Comparison of ENCODE assay signal across 1 cellular context in genomic region chr2:128379021-128380005, GRCh38.
TF ChIP-seq lines count a peak whose summit lies in the region.

No MANE protein-coding gene starts in this region.

TF ChIP-seq in HepG2, 621 proteins besides CTCF, POLR2A, EP300 and RAD21 (continued from another document and continues in another):
- TF ChIP-seq PRMT3 (CRISPR knock-in tag; IDR thresholded peaks at IDR 0.05; ENCODE audit: borderline replicate concordance, low read depth), result no peak; the same call in 1 of the 2 replicates
- no peak for TF ChIP-seq ZNF567 (CRISPR knock-in tag; IDR thresholded peaks at IDR 0.05; ENCODE audit: borderline replicate concordance)
- no peak for TF ChIP-seq ZNF224 (CRISPR knock-in tag; IDR thresholded peaks at IDR 0.05)
- no peak for TF ChIP-seq XBP1 (CRISPR knock-in tag; IDR thresholded peaks at IDR 0.05)
- no peak for TF ChIP-seq ZNF329 (CRISPR knock-in tag; IDR thresholded peaks at IDR 0.05; ENCODE audit: low read depth)
- TF ChIP-seq CSRNP1 (CRISPR knock-in tag; IDR thresholded peaks at IDR 0.05), result no peak
- TF ChIP-seq AKAP8 (CRISPR knock-in tag; IDR thresholded peaks at IDR 0.05), result peak; percentile 75; the same call in 1 of the 2 replicates
- no peak for TF ChIP-seq MTERF4 (CRISPR knock-in tag; IDR thresholded peaks at IDR 0.05)
- TF ChIP-seq ZNF589 (CRISPR knock-in tag; conservative IDR thresholded peaks at IDR 0.05), result no peak
- TF ChIP-seq YY1 (IDR thresholded peaks at IDR 0.05; ENCODE audit: insufficient read depth, insufficient replicate concordance, low read depth, low read length), result no peak
- TF ChIP-seq MED8 (CRISPR knock-in tag; IDR thresholded peaks at IDR 0.05; ENCODE audit: insufficient replicate concordance), result no peak
- TF ChIP-seq ZBTB2 (CRISPR knock-in tag; IDR thresholded peaks at IDR 0.05; ENCODE audit: low read depth), result no peak
- TF ChIP-seq, protein P1, sequence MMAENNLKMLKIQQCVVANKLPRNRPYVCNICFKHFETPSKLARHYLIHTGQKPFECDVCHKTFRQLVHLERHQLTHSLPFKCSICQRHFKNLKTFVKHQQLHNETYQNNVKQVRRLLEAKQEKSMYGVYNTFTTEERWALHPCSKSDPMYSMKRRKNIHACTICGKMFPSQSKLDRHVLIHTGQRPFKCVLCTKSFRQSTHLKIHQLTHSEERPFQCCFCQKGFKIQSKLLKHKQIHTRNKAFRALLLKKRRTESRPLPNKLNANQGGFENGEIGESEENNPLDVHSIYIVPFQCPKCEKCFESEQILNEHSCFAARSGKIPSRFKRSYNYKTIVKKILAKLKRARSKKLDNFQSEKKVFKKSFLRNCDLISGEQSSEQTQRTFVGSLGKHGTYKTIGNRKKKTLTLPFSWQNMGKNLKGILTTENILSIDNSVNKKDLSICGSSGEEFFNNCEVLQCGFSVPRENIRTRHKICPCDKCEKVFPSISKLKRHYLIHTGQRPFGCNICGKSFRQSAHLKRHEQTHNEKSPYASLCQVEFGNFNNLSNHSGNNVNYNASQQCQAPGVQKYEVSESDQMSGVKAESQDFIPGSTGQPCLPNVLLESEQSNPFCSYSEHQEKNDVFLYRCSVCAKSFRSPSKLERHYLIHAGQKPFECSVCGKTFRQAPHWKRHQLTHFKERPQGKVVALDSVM (CRISPR knock-in tag; IDR thresholded peaks at IDR 0.05), result no peak
- TF ChIP-seq CCDC6 (CRISPR knock-in tag; IDR thresholded peaks at IDR 0.05), result no peak; the same call in 1 of the 2 replicates
- no peak for TF ChIP-seq ZBTB7A (CRISPR knock-in tag; IDR thresholded peaks at IDR 0.05)
- TF ChIP-seq DR1 (CRISPR knock-in tag; IDR thresholded peaks at IDR 0.05), result no peak
- TF ChIP-seq NCOA2 (CRISPR knock-in tag; IDR thresholded peaks at IDR 0.05), result peak; percentile 77
- TF ChIP-seq, protein P2, sequence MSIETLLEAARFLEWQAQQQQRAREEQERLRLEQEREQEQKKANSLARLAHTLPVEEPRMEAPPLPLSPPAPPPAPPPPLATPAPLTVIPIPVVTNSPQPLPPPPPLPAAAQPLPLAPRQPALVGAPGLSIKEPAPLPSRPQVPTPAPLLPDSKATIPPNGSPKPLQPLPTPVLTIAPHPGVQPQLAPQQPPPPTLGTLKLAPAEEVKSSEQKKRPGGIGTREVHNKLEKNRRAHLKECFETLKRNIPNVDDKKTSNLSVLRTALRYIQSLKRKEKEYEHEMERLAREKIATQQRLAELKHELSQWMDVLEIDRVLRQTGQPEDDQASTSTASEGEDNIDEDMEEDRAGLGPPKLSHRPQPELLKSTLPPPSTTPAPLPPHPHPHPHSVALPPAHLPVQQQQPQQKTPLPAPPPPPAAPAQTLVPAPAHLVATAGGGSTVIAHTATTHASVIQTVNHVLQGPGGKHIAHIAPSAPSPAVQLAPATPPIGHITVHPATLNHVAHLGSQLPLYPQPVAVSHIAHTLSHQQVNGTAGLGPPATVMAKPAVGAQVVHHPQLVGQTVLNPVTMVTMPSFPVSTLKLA (IDR thresholded peaks at IDR 0.05), result no peak
- peak; percentile 99 for TF ChIP-seq SP5 (CRISPR knock-in tag; IDR thresholded peaks at IDR 0.05; ENCODE audit: borderline replicate concordance, low read depth)
- TF ChIP-seq ZNF354B (CRISPR knock-in tag; IDR thresholded peaks at IDR 0.05), result no peak
- TF ChIP-seq, protein P3, sequence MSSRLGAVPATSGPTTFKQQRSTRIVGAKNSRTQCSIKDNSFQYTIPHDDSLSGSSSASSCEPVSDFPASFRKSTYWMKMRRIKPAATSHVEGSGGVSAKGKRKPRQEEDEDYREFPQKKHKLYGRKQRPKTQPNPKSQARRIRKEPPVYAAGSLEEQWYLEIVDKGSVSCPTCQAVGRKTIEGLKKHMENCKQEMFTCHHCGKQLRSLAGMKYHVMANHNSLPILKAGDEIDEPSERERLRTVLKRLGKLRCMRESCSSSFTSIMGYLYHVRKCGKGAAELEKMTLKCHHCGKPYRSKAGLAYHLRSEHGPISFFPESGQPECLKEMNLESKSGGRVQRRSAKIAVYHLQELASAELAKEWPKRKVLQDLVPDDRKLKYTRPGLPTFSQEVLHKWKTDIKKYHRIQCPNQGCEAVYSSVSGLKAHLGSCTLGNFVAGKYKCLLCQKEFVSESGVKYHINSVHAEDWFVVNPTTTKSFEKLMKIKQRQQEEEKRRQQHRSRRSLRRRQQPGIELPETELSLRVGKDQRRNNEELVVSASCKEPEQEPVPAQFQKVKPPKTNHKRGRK (CRISPR knock-in tag; IDR thresholded peaks at IDR 0.05), result no peak
- no peak for TF ChIP-seq SP140L (CRISPR knock-in tag; IDR thresholded peaks at IDR 0.05; ENCODE audit: borderline replicate concordance)
- no peak for TF ChIP-seq ESRRA (CRISPR knock-in tag; IDR thresholded peaks at IDR 0.05; ENCODE audit: low read depth)
- no peak for TF ChIP-seq PRDM15 (CRISPR knock-in tag; IDR thresholded peaks at IDR 0.05)
- TF ChIP-seq, protein P4, sequence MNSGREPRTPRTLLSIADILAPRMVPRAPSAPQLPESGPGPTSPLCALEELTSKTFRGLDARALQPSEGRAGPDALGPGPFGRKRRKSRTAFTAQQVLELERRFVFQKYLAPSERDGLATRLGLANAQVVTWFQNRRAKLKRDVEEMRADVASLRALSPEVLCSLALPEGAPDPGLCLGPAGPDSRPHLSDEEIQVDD (CRISPR knock-in tag; IDR thresholded peaks at IDR 0.05; ENCODE audit: borderline replicate concordance), result no peak
- TF ChIP-seq, protein P5, sequence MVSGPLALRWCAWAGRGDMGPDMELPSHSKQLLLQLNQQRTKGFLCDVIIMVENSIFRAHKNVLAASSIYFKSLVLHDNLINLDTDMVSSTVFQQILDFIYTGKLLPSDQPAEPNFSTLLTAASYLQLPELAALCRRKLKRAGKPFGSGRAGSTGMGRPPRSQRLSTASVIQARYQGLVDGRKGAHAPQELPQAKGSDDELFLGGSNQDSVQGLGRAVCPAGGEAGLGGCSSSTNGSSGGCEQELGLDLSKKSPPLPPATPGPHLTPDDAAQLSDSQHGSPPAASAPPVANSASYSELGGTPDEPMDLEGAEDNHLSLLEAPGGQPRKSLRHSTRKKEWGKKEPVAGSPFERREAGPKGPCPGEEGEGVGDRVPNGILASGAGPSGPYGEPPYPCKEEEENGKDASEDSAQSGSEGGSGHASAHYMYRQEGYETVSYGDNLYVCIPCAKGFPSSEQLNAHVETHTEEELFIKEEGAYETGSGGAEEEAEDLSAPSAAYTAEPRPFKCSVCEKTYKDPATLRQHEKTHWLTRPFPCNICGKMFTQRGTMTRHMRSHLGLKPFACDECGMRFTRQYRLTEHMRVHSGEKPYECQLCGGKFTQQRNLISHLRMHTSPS (CRISPR knock-in tag; IDR thresholded peaks at IDR 0.05; ENCODE audit: low read depth), result no peak
- TF ChIP-seq, protein P6, sequence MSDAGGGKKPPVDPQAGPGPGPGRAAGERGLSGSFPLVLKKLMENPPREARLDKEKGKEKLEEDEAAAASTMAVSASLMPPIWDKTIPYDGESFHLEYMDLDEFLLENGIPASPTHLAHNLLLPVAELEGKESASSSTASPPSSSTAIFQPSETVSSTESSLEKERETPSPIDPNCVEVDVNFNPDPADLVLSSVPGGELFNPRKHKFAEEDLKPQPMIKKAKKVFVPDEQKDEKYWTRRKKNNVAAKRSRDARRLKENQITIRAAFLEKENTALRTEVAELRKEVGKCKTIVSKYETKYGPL (CRISPR knock-in tag; IDR thresholded peaks at IDR 0.05), result no peak
- TF ChIP-seq SOX13 (IDR thresholded peaks at IDR 0.05), result peak; percentile 99
- TF ChIP-seq SOX13 (CRISPR knock-in tag; conservative IDR thresholded peaks at IDR 0.05 in 1 of 2, IDR thresholded peaks at IDR 0.05 in 1 of 2), result peak in 1 of 2 experiments; percentile 100; a peak in 2 of 4 replicates
- TF ChIP-seq ZFP90 (CRISPR knock-in tag; IDR thresholded peaks at IDR 0.05; ENCODE audit: borderline replicate concordance), result no peak
- TF ChIP-seq FOXJ3 (CRISPR knock-in tag; IDR thresholded peaks at IDR 0.05; ENCODE audit: borderline replicate concordance), result no peak
- TF ChIP-seq, protein P7, sequence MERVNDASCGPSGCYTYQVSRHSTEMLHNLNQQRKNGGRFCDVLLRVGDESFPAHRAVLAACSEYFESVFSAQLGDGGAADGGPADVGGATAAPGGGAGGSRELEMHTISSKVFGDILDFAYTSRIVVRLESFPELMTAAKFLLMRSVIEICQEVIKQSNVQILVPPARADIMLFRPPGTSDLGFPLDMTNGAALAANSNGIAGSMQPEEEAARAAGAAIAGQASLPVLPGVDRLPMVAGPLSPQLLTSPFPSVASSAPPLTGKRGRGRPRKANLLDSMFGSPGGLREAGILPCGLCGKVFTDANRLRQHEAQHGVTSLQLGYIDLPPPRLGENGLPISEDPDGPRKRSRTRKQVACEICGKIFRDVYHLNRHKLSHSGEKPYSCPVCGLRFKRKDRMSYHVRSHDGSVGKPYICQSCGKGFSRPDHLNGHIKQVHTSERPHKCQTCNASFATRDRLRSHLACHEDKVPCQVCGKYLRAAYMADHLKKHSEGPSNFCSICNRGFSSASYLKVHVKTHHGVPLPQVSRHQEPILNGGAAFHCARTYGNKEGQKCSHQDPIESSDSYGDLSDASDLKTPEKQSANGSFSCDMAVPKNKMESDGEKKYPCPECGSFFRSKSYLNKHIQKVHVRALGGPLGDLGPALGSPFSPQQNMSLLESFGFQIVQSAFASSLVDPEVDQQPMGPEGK (CRISPR knock-in tag; IDR thresholded peaks at IDR 0.05), result peak; percentile 88
- TF ChIP-seq AGO2 (optimal IDR thresholded peaks at IDR 0.05; ENCODE audit: low read depth, low read length), result no peak
- TF ChIP-seq ZHX1 (CRISPR knock-in tag; IDR thresholded peaks at IDR 0.05; ENCODE audit: low read depth), result peak; percentile 23; the same call in 1 of the 2 replicates
